8 cellular contexts compared by ENCODE assay signal in the genomic region with DNA sequence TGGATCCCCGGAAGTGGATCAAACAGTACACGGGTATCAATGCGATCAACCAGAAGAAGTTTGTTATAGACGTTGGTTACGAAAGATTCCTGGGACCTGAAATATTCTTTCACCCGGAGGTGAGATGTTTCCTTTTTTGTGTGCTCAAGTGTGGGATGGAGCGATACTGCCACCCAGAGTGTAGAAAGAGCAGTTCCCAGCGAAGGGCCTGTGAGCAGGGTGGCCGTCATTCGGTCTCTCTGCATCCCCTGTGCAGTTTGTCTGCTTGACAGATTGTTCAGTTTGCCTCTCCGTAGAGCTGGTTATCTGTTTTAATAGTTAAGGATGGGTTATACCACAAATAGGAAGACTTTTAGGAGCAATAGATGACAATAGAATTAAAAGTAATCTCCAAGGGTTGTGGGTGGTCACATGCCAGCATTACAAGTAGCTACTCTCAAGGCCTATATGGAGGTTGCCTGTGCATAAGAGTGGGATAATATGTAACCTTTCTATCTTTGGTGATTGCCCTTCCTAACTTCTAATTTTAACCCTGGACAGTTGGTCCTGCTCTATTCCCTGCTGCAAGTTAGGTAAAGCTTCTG.
DNase-seq lines count a peak whose midpoint lies in the region; ATAC-seq and TF ChIP-seq lines count a peak whose summit lies in the region.
"Not testable (repeated sequence)": the region's sequence is repeated elsewhere in the genome, so short reads cannot be mapped to it uniquely, and the experiment has no call there.

No MANE protein-coding gene starts in this region.

- not testable (repeated sequence) for H3K4me3 ChIP-seq in breast epithelium, left ventricle myocardium inferior

- intact Hi-C loops in breast epithelium (cut with DNase I; ENCODE audit: low total_unique reads); left ventricle myocardium inferior (cut with micrococcal nuclease): not testable (repeated sequence)

- H3K36me3 ChIP-seq in breast epithelium, left ventricle myocardium inferior: not testable (repeated sequence)

- H3K4me1 ChIP-seq in breast epithelium, left ventricle myocardium inferior: not testable (repeated sequence)

- H3K9me3 ChIP-seq in T-helper 17 cell (ENCODE audit: control insufficient read depth, low read length, poor library complexity, severe bottlenecking); breast epithelium; left ventricle myocardium inferior (replicated peaks): not testable (repeated sequence)

- DNase-seq in GM10266 (ENCODE audit: extremely low spot score); T-helper 17 cell; breast epithelium (ENCODE audit: low spot score in 2 of 2); left ventricle myocardium inferior; omental fat pad (ENCODE audit: low spot score): not testable (repeated sequence)
- peak; percentile 1 for DNase-seq in NCI-H2029 treated with DMSO at 0.1 percent for 48 hours (lab: John Stamatoyannopoulos, UW)

- not testable (repeated sequence) for H3K27me3 ChIP-seq in breast epithelium; left ventricle myocardium inferior (ENCODE audit: low read depth)

- TF ChIP-seq POLR2A in breast epithelium (IDR thresholded peaks at IDR 0.05): not testable (repeated sequence)

- H3K4me3 Mint-ChIP-seq in T-helper 17 cell: not testable (repeated sequence)

- H3K27ac Mint-ChIP-seq in T-helper 17 cell: not testable (repeated sequence)

- TF ChIP-seq CTCF in 22Rv1 (IDR thresholded peaks at IDR 0.05) (peak; percentile 80), GM10266 (IDR thresholded peaks at IDR 0.05; ENCODE audit: control insufficient read depth, insufficient read depth, low read depth, missing control alignments) (peak; percentile 2), breast epithelium (IDR thresholded peaks at IDR 0.05) (peak; percentile 7 to 69 (median 61)), left ventricle myocardium inferior (IDR thresholded peaks at IDR 0.05; ENCODE audit: borderline replicate concordance) (peak; percentile 66)
- TF ChIP-seq CTCF in omental fat pad (IDR thresholded peaks at IDR 0.05): not testable (repeated sequence)

- ATAC-seq in HG02763 (IDR thresholded peaks at IDR 0.05; ENCODE audit: unreplicated experiment): peak; percentile 43
- peak; percentile 65 for ATAC-seq in T-helper 17 cell
- ATAC-seq in omental fat pad (ENCODE audit: low FRiP score): peak; percentile 79

- H3K4me1 Mint-ChIP-seq in T-helper 17 cell: not testable (repeated sequence)

- not testable (repeated sequence) for H3K27ac ChIP-seq in 22Rv1; breast epithelium; left ventricle myocardium inferior (replicated peaks)

- H3K36me3 Mint-ChIP-seq in T-helper 17 cell (ENCODE audit: low read depth): not testable (repeated sequence)

- not testable (repeated sequence) for H3K27me3 Mint-ChIP-seq in T-helper 17 cell
